In the genomic region with DNA sequence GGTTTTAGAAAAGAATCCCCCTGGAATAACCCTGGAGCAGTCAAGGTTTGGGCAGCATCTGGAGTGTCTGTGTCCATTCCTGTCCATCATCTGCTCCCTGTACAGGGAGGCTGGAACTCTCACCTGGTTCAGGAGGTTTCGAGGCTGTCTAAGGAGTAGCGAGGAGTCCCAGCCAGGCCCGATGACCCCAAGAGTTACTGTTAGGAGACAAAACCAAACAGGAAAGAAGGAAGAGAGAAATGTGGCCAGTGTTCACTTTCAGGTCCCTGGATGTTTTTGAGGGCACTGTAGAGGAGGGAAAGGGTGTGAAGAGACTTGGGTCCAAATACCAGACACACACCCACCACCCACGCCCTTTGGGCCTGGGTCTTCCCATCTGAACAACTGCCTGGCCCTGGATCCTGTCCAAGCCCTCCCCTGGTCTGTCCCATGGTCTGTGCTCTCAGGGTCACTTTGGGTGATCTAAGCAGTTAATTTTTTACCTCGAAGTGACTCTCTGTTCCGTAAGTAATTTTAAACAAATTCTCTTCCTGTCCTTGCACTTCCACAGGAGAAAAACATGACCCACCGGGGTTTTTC, we compare ENCODE assay signal across 1 cellular context.
TF ChIP-seq lines count a peak whose summit lies in the region.

No MANE protein-coding gene starts in this region.

TF ChIP-seq in HepG2, 621 proteins besides CTCF, POLR2A, EP300 and RAD21 (continued from another document and continues in another):
- TF ChIP-seq, protein P1, sequence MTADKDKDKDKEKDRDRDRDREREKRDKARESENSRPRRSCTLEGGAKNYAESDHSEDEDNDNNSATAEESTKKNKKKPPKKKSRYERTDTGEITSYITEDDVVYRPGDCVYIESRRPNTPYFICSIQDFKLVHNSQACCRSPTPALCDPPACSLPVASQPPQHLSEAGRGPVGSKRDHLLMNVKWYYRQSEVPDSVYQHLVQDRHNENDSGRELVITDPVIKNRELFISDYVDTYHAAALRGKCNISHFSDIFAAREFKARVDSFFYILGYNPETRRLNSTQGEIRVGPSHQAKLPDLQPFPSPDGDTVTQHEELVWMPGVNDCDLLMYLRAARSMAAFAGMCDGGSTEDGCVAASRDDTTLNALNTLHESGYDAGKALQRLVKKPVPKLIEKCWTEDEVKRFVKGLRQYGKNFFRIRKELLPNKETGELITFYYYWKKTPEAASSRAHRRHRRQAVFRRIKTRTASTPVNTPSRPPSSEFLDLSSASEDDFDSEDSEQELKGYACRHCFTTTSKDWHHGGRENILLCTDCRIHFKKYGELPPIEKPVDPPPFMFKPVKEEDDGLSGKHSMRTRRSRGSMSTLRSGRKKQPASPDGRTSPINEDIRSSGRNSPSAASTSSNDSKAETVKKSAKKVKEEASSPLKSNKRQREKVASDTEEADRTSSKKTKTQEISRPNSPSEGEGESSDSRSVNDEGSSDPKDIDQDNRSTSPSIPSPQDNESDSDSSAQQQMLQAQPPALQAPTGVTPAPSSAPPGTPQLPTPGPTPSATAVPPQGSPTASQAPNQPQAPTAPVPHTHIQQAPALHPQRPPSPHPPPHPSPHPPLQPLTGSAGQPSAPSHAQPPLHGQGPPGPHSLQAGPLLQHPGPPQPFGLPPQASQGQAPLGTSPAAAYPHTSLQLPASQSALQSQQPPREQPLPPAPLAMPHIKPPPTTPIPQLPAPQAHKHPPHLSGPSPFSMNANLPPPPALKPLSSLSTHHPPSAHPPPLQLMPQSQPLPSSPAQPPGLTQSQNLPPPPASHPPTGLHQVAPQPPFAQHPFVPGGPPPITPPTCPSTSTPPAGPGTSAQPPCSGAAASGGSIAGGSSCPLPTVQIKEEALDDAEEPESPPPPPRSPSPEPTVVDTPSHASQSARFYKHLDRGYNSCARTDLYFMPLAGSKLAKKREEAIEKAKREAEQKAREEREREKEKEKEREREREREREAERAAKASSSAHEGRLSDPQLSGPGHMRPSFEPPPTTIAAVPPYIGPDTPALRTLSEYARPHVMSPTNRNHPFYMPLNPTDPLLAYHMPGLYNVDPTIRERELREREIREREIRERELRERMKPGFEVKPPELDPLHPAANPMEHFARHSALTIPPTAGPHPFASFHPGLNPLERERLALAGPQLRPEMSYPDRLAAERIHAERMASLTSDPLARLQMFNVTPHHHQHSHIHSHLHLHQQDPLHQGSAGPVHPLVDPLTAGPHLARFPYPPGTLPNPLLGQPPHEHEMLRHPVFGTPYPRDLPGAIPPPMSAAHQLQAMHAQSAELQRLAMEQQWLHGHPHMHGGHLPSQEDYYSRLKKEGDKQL (CRISPR knock-in tag; IDR thresholded peaks at IDR 0.05; ENCODE audit: low read depth) = no peak
- TF ChIP-seq NFIB (CRISPR knock-in tag; IDR thresholded peaks at IDR 0.05; ENCODE audit: borderline replicate concordance) (no peak), ZNF589 (CRISPR knock-in tag; conservative IDR thresholded peaks at IDR 0.05) (no peak; the same call in 1 of the 2 replicates), ZMYM2 (CRISPR knock-in tag; IDR thresholded peaks at IDR 0.05) (no peak), ZNF550 (CRISPR knock-in tag; IDR thresholded peaks at IDR 0.05; ENCODE audit: borderline replicate concordance) (no peak), KDM3A (CRISPR knock-in tag; IDR thresholded peaks at IDR 0.05; ENCODE audit: low read depth) (no peak), PHF20 (CRISPR knock-in tag; IDR thresholded peaks at IDR 0.05) (no peak), ZNF343 (CRISPR knock-in tag; IDR thresholded peaks at IDR 0.05) (no peak), ZNF224 (CRISPR knock-in tag; IDR thresholded peaks at IDR 0.05) (no peak), SP2 (CRISPR knock-in tag; IDR thresholded peaks at IDR 0.05) (no peak), ZNF569 (CRISPR knock-in tag; IDR thresholded peaks at IDR 0.05; ENCODE audit: borderline replicate concordance) (no peak), SP5 (CRISPR knock-in tag; IDR thresholded peaks at IDR 0.05; ENCODE audit: borderline replicate concordance, low read depth) (peak; percentile 65), ZNF138 (CRISPR knock-in tag; IDR thresholded peaks at IDR 0.05; ENCODE audit: low read depth) (no peak), RBFOX2 (IDR thresholded peaks at IDR 0.05; ENCODE audit: low read depth, low read length) (no peak), NCOR1 (IDR thresholded peaks at IDR 0.05; ENCODE audit: borderline replicate concordance, low read length) (no peak), ZNF20 (CRISPR knock-in tag; IDR thresholded peaks at IDR 0.05) (no peak), ZSCAN31 (CRISPR knock-in tag; IDR thresholded peaks at IDR 0.05; ENCODE audit: low read depth) (no peak), LCORL (IDR thresholded peaks at IDR 0.05) (no peak), LCORL (CRISPR knock-in tag; IDR thresholded peaks at IDR 0.05) (peak; percentile 77; the same call in 1 of the 2 replicates), ZNF460 (CRISPR knock-in tag; IDR thresholded peaks at IDR 0.05; ENCODE audit: borderline replicate concordance) (no peak), MTA1 (CRISPR knock-in tag; IDR thresholded peaks at IDR 0.05; ENCODE audit: borderline replicate concordance) (peak; percentile 73; the same call in 1 of the 2 replicates), NFKB2 (CRISPR knock-in tag; IDR thresholded peaks at IDR 0.05; ENCODE audit: borderline replicate concordance) (no peak; the same call in 1 of the 2 replicates), ZNF615 (CRISPR knock-in tag; IDR thresholded peaks at IDR 0.05; ENCODE audit: borderline replicate concordance) (no peak), GLI4 (CRISPR knock-in tag; IDR thresholded peaks at IDR 0.05; ENCODE audit: borderline replicate concordance) (no peak), ZNF616 (CRISPR knock-in tag; IDR thresholded peaks at IDR 0.05; ENCODE audit: low read depth) (no peak), ZNF788 (CRISPR knock-in tag; IDR thresholded peaks at IDR 0.05; ENCODE audit: borderline replicate concordance) (no peak), ZNF136 (CRISPR knock-in tag; IDR thresholded peaks at IDR 0.05; ENCODE audit: low read depth) (no peak), IKZF1 (IDR thresholded peaks at IDR 0.05) (no peak), ZSCAN9 (CRISPR knock-in tag; IDR thresholded peaks at IDR 0.05; ENCODE audit: borderline replicate concordance) (no peak), RXRB (CRISPR knock-in tag; IDR thresholded peaks at IDR 0.05; ENCODE audit: borderline replicate concordance) (peak; percentile 92), ZNF335 (CRISPR knock-in tag; IDR thresholded peaks at IDR 0.05) (no peak)
- TF ChIP-seq, protein P2, sequence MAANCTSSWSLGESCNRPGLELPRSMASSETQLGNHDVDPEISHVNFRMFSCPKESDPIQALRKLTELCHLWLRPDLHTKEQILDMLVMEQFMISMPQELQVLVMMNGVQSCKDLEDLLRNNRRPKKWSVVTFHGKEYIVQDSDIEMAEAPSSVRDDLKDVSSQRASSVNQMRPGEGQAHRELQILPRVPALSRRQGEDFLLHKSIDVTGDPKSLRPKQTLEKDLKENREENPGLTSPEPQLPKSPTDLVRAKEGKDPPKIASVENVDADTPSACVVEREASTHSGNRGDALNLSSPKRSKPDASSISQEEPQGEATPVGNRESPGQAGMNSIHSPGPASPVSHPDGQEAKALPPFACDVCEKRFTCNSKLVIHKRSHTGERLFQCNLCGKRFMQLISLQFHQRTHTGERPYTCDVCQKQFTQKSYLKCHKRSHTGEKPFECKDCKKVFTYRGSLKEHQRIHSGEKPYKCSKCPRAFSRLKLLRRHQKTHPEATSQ (CRISPR knock-in tag; IDR thresholded peaks at IDR 0.05; ENCODE audit: borderline replicate concordance) = no peak
- TF ChIP-seq, protein P3, sequence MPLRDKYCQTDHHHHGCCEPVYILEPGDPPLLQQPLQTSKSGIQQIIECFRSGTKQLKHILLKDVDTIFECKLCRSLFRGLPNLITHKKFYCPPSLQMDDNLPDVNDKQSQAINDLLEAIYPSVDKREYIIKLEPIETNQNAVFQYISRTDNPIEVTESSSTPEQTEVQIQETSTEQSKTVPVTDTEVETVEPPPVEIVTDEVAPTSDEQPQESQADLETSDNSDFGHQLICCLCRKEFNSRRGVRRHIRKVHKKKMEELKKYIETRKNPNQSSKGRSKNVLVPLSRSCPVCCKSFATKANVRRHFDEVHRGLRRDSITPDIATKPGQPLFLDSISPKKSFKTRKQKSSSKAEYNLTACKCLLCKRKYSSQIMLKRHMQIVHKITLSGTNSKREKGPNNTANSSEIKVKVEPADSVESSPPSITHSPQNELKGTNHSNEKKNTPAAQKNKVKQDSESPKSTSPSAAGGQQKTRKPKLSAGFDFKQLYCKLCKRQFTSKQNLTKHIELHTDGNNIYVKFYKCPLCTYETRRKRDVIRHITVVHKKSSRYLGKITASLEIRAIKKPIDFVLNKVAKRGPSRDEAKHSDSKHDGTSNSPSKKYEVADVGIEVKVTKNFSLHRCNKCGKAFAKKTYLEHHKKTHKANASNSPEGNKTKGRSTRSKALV (CRISPR knock-in tag; IDR thresholded peaks at IDR 0.05) = no peak
- TF ChIP-seq, protein P4, sequence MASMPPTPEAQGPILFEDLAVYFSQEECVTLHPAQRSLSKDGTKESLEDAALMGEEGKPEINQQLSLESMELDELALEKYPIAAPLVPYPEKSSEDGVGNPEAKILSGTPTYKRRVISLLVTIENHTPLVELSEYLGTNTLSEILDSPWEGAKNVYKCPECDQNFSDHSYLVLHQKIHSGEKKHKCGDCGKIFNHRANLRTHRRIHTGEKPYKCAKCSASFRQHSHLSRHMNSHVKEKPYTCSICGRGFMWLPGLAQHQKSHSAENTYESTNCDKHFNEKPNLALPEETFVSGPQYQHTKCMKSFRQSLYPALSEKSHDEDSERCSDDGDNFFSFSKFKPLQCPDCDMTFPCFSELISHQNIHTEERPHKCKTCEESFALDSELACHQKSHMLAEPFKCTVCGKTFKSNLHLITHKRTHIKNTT (CRISPR knock-in tag; IDR thresholded peaks at IDR 0.05) = no peak
- TF ChIP-seq, protein P5, sequence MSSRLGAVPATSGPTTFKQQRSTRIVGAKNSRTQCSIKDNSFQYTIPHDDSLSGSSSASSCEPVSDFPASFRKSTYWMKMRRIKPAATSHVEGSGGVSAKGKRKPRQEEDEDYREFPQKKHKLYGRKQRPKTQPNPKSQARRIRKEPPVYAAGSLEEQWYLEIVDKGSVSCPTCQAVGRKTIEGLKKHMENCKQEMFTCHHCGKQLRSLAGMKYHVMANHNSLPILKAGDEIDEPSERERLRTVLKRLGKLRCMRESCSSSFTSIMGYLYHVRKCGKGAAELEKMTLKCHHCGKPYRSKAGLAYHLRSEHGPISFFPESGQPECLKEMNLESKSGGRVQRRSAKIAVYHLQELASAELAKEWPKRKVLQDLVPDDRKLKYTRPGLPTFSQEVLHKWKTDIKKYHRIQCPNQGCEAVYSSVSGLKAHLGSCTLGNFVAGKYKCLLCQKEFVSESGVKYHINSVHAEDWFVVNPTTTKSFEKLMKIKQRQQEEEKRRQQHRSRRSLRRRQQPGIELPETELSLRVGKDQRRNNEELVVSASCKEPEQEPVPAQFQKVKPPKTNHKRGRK (CRISPR knock-in tag; IDR thresholded peaks at IDR 0.05) = no peak
- TF ChIP-seq, protein P6, sequence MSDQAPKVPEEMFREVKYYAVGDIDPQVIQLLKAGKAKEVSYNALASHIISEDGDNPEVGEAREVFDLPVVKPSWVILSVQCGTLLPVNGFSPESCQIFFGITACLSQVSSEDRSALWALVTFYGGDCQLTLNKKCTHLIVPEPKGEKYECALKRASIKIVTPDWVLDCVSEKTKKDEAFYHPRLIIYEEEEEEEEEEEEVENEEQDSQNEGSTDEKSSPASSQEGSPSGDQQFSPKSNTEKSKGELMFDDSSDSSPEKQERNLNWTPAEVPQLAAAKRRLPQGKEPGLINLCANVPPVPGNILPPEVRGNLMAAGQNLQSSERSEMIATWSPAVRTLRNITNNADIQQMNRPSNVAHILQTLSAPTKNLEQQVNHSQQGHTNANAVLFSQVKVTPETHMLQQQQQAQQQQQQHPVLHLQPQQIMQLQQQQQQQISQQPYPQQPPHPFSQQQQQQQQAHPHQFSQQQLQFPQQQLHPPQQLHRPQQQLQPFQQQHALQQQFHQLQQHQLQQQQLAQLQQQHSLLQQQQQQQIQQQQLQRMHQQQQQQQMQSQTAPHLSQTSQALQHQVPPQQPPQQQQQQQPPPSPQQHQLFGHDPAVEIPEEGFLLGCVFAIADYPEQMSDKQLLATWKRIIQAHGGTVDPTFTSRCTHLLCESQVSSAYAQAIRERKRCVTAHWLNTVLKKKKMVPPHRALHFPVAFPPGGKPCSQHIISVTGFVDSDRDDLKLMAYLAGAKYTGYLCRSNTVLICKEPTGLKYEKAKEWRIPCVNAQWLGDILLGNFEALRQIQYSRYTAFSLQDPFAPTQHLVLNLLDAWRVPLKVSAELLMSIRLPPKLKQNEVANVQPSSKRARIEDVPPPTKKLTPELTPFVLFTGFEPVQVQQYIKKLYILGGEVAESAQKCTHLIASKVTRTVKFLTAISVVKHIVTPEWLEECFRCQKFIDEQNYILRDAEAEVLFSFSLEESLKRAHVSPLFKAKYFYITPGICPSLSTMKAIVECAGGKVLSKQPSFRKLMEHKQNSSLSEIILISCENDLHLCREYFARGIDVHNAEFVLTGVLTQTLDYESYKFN (CRISPR knock-in tag; conservative IDR thresholded peaks at IDR 0.05) = peak; percentile 90
- TF ChIP-seq, protein P7, sequence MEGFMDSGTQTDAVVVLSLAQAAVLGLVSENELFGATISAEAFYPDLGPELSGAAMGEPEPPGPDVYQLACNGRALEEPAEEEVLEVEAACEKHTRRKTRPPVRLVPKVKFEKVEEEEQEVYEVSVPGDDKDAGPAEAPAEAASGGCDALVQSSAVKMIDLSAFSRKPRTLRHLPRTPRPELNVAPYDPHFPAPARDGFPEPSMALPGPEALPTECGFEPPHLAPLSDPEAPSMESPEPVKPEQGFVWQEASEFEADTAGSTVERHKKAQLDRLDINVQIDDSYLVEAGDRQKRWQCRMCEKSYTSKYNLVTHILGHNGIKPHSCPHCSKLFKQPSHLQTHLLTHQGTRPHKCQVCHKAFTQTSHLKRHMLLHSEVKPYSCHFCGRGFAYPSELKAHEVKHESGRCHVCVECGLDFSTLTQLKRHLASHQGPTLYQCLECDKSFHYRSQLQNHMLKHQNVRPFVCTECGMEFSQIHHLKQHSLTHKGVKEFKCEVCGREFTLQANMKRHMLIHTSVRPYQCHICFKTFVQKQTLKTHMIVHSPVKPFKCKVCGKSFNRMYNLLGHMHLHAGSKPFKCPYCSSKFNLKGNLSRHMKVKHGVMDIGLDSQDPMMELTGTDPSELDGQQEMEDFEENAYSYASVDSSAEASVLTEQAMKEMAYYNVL (CRISPR knock-in tag; IDR thresholded peaks at IDR 0.05; ENCODE audit: borderline replicate concordance) = 0 out of 2 replicates have a peak, but pooled peaks have one; percentile 40
- TF ChIP-seq, protein P8, sequence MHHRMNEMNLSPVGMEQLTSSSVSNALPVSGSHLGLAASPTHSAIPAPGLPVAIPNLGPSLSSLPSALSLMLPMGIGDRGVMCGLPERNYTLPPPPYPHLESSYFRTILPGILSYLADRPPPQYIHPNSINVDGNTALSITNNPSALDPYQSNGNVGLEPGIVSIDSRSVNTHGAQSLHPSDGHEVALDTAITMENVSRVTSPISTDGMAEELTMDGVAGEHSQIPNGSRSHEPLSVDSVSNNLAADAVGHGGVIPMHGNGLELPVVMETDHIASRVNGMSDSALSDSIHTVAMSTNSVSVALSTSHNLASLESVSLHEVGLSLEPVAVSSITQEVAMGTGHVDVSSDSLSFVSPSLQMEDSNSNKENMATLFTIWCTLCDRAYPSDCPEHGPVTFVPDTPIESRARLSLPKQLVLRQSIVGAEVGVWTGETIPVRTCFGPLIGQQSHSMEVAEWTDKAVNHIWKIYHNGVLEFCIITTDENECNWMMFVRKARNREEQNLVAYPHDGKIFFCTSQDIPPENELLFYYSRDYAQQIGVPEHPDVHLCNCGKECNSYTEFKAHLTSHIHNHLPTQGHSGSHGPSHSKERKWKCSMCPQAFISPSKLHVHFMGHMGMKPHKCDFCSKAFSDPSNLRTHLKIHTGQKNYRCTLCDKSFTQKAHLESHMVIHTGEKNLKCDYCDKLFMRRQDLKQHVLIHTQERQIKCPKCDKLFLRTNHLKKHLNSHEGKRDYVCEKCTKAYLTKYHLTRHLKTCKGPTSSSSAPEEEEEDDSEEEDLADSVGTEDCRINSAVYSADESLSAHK (CRISPR knock-in tag; IDR thresholded peaks at IDR 0.05; ENCODE audit: borderline replicate concordance) = no peak
